14 cellular contexts compared by ENCODE assay signal in the genomic region with DNA sequence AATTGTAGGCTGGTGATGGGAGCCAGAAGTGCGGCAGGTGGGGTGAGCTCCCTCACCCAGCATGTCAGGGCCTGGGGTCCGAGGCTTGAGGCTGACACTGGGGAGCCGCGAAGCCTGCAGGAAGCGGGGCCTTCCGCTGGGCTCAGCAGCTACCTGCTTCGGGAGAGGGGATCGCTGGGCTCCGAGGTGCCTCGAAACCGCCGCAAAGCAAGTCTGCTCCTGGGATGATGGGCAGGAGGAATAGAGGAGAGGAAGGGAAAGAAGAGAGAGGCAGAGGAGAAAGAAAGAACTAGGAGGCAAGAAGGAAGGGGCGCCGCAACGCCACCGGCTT. TPM values are rescaled to one million over a fixed set of nuclear protein-coding genes. Genes with fewer than 3 reads are reported as not detected.
A peak's percentile ranks its signal among the peaks of the same experiment; 100 is the strongest.
DNase-seq lines count a peak whose midpoint lies in the region; ATAC-seq and TF ChIP-seq lines count a peak whose summit lies in the region.
"Had no signal": no experiment of that assay in that cellular context is flagged by ENCODE, and none has a peak within 500 bp of the region (broad histone marks: within the 10 kb centered on the region; RNA-seq: fewer than 3 reads in every experiment).

No MANE protein-coding gene starts in this region.

- no peak overlapping the region for H2AFZ ChIP-seq in H9 (ENCODE audit: low read length)

- peaks cover 53% of the 10 kb centered on the region for H3K4me1 ChIP-seq in CD4-positive, alpha-beta memory T cell (ENCODE audit: insufficient read depth, low read length)
- H3K4me1 ChIP-seq in H9 (ENCODE audit: insufficient read depth, low read length) (no peaks in the 10 kb centered on the region; the same call in 1 of the 2 replicates), ascending aorta (peaks cover 3 to 50% of the 10 kb centered on the region in 2 donors)

- CTCF ChIA-PET in CD4-positive, alpha-beta memory T cell (lab: Charles Lee; ENCODE audit: partially characterized antibody): interaction anchor here (1.2 kb wide), 1 partner anchor 23 kb away, joined by 3 read pairs; no protein-coding TSS in a partner anchor

- intact Hi-C loops in CD4-positive, alpha-beta memory T cell (cut with micrococcal nuclease): no loop called here
- intact Hi-C loops in ascending aorta (cut with DNase I): no loop called here

- H2BK20ac ChIP-seq in H9 (ENCODE audit: low read depth, low read length, poor library complexity, severe bottlenecking): no peak overlapping the region

- no peak overlapping the region for H3K27ac ChIP-seq in CD4-positive, alpha-beta memory T cell (ENCODE audit: low read depth, low read length)
- H3K27ac ChIP-seq in H9 (ENCODE audit: insufficient read length, low read depth, low read length) (no peak overlapping the region), ascending aorta (no peak overlapping the region)

- H4K8ac ChIP-seq in H9 (replicated peaks; ENCODE audit: insufficient read length, low read depth, low read length): no peak overlapping the region

- no peak overlapping the region for H2AK5ac ChIP-seq in H9 (ENCODE audit: insufficient read length, low read length)

- no peak overlapping the region for H3T11ph ChIP-seq in H9 (ENCODE audit: low read length)

- H3K56ac ChIP-seq in H9 (ENCODE audit: insufficient read length, low read depth, low read length): no peak overlapping the region

- peak overlapping the region in 1 of 2 donors; percentile 9 for H3K4me3 ChIP-seq in CD4-positive, alpha-beta memory T cell (ENCODE audit: low read length in 2 of 2)
- H3K4me3 ChIP-seq in ascending aorta: peak overlapping the region; percentile 9 to 44
- H3K4me3 ChIP-seq: MG63, mucosa of descending colon had no signal

- H3K4me2 ChIP-seq in H9 (ENCODE audit: insufficient read depth, insufficient read length, low read length): peak overlapping the region; percentile 4

- no peak overlapping the region for H4K5ac ChIP-seq in H9 (ENCODE audit: insufficient read length, low read depth, low read length)

- H3K36me3 Mint-ChIP-seq in CD4-positive, alpha-beta memory T cell: no peaks in the 10 kb centered on the region
- peaks cover 4 to 7% (median 5%) of the 10 kb centered on the region in 3 experiments; a peak in 4 of 7 replicates for H3K36me3 Mint-ChIP-seq in H9 (ENCODE audit: insufficient read depth in 1 of 3, low read depth in 3 of 3)
- no peaks in the 10 kb centered on the region for H3K36me3 Mint-ChIP-seq in nephron (ENCODE audit: low read depth)

- H2BK15ac ChIP-seq in H9 (ENCODE audit: low read depth, low read length): no peak overlapping the region

- no peaks in the 10 kb centered on the region for H3K79me2 ChIP-seq in H9 (ENCODE audit: insufficient read depth, low read length)

- peaks cover 38 to 48% of the 10 kb centered on the region in 2 donors for H3K27me3 Mint-ChIP-seq in CD4-positive, alpha-beta memory T cell
- H3K27me3 Mint-ChIP-seq in H9 (ENCODE audit: low read depth) (peaks cover 100% of the 10 kb centered on the region), nephron (ENCODE audit: low read depth) (peaks cover 98% of the 10 kb centered on the region)

- H3K79me1 ChIP-seq in H9 (ENCODE audit: insufficient read depth, low read depth, low read length, poor library complexity, severe bottlenecking): no peaks in the 10 kb centered on the region

- POLR2A ChIA-PET in CD4-positive, alpha-beta memory T cell (lab: Charles Lee; ENCODE audit: partially characterized antibody): interaction anchor here (1.0 kb wide), 1 partner anchor 20 kb away, joined by 3 read pairs; no protein-coding TSS in a partner anchor

- no peak overlapping the region for H2BK12ac ChIP-seq in H9 (ENCODE audit: insufficient read length, low read depth, low read length)

- no peaks in the 10 kb centered on the region for H4K20me1 ChIP-seq in H9 (ENCODE audit: control insufficient read depth, insufficient read depth, insufficient read length)

- WGBS in H9 (ENCODE audit: extremely low coverage, insufficient read length, low lambda C conversion rate): no CpG with 5 or more reads among the region's 16 CpGs

- H3K4me3 Mint-ChIP-seq in CD4-positive, alpha-beta memory T cell: peak overlapping the region in 7 of 8 donors; percentile 55 to 87 (median 76)
- peak overlapping the region in 1 of 2 experiments; percentile 83; a peak in 3 of 5 replicates for H3K4me3 Mint-ChIP-seq in H9
- peak overlapping the region; percentile 13 to 53 (median 40) for H3K4me3 Mint-ChIP-seq in nephron

- TF ChIP-seq CTCF in H9 (conservative IDR thresholded peaks at IDR 0.05) (no peak), ascending aorta (IDR thresholded peaks at IDR 0.05) (no peak), nephron (IDR thresholded peaks at IDR 0.05; ENCODE audit: unreplicated experiment in 3 of 3) (no peak)

- no peak overlapping the region for H3K4ac ChIP-seq in H9 (ENCODE audit: low read depth, low read length)

- no peak overlapping the region for H3K14ac ChIP-seq in H9 (ENCODE audit: insufficient read depth, low read length)

- peaks cover 5 to 37% (median 25%) of the 10 kb centered on the region in 4 donors for H3K4me1 Mint-ChIP-seq in CD4-positive, alpha-beta memory T cell
- peaks cover 11 to 37% of the 10 kb centered on the region in 2 experiments for H3K4me1 Mint-ChIP-seq in H9
- H3K4me1 Mint-ChIP-seq in nephron: peaks cover 13% of the 10 kb centered on the region

- H3K18ac ChIP-seq in H9 (ENCODE audit: insufficient read length, low read depth, low read length): no peak overlapping the region

- no peak overlapping the region for H2BK5ac ChIP-seq in H9 (ENCODE audit: insufficient read length, low read length)

- H3K23me2 ChIP-seq in H9 (ENCODE audit: insufficient read length, low read depth, low read length, poor library complexity, severe bottlenecking): peaks cover 18% of the 10 kb centered on the region

- DNase-seq in CD4-positive, alpha-beta memory T cell: no peak
- DNase-seq in H9 (peak; percentile 49), ascending aorta (ENCODE audit: low spot score in 2 of 2) (no peak), cerebellum (ENCODE audit: low spot score) (no peak), HuH-7 (ENCODE audit: low spot score) (no peak)
- DNase-seq: anterior cingulate cortex, hippocampal formation, MG63, mucosa of descending colon, NCI-H774, SIG-M5 had no signal

- no peak overlapping the region for H3K23ac ChIP-seq in H9 (ENCODE audit: insufficient read length, low read depth, low read length)

- H3K9ac ChIP-seq in H9 (ENCODE audit: extremely low read depth, insufficient read length, low read length): no peak overlapping the region

- H3K27ac Mint-ChIP-seq in CD4-positive, alpha-beta memory T cell: peak overlapping the region in 3 of 7 donors; percentile 47 to 64 (median 55)
- H3K27ac Mint-ChIP-seq in H9: no peak overlapping the region; a peak in 1 of 7 replicates
- no peak overlapping the region for H3K27ac Mint-ChIP-seq in nephron

- ATAC-seq in GM19452 (IDR thresholded peaks at IDR 0.05; ENCODE audit: unreplicated experiment): no peak

- H3K9me3 Mint-ChIP-seq in CD4-positive, alpha-beta memory T cell: peaks cover 0 to 2% (median 0%) of the 10 kb centered on the region in 8 donors
- H3K9me3 Mint-ChIP-seq in H9 (peaks cover 0 to 13% of the 10 kb centered on the region in 2 experiments; a peak in 3 of 5 replicates), nephron (peaks cover 7% of the 10 kb centered on the region)

- H2BK120ac ChIP-seq in H9 (ENCODE audit: low read depth, low read length, poor library complexity, severe bottlenecking): no peak overlapping the region

- H3K36me3 ChIP-seq in CD4-positive, alpha-beta memory T cell (ENCODE audit: insufficient read depth, low read length): no peaks in the 10 kb centered on the region
- H3K36me3 ChIP-seq in ascending aorta: no peaks in the 10 kb centered on the region
- H3K36me3 ChIP-seq: MG63 had no signal

- H3K9me3 ChIP-seq in CD4-positive, alpha-beta memory T cell (ENCODE audit: control insufficient read depth in 1 of 2, low read length in 2 of 2): no peaks in the 10 kb centered on the region
- H3K9me3 ChIP-seq in H9 (ENCODE audit: control insufficient read depth, low read depth, low read length) (no peaks in the 10 kb centered on the region), ascending aorta (no peaks in the 10 kb centered on the region)
- H3K9me3 ChIP-seq: mucosa of descending colon had no signal

- no peak overlapping the region for H4K91ac ChIP-seq in H9 (ENCODE audit: insufficient read length, low read depth, low read length)

- peaks cover 29% of the 10 kb centered on the region for H3K27me3 ChIP-seq in CD4-positive, alpha-beta memory T cell (ENCODE audit: insufficient read depth, low read length)
- H3K27me3 ChIP-seq in H9 (ENCODE audit: insufficient read depth, low read length) (peaks cover 93% of the 10 kb centered on the region), ascending aorta (peaks cover 52% of the 10 kb centered on the region)

RNA-seq across cellular contexts. Expression of gene PRDM12, which starts 1.5 kb away (rescaled TPM):
- not detected for total RNA-seq in CD4-positive, alpha-beta memory T cell
- under 1 TPM in 1 of 2 donors, not detected in 1; 0.11 TPM for polyA plus RNA-seq in CD4-positive, alpha-beta memory T cell
- not detected in 2 replicates for total RNA-seq in H9 (2021)
- not detected for total RNA-seq in ascending aorta
- total RNA-seq in cerebellum: not detected
- total RNA-seq: skeletal muscle tissue had no signal

RNA-seq across cellular contexts. Expression of gene EXOSC2, which starts 30.7 kb away (rescaled TPM):
- total RNA-seq in CD4-positive, alpha-beta memory T cell: 10 to 100 TPM; 53.9 to 60.8 TPM
- 10 to 100 TPM; 22.6 to 25.3 TPM for polyA plus RNA-seq in CD4-positive, alpha-beta memory T cell
- total RNA-seq in H9 (2021) (92.0 and 94.5 TPM in 2 replicates), ascending aorta (20.6 TPM), cerebellum (38.1 TPM)
